ENCODE assay signal across 34 cellular contexts in the genomic region with DNA sequence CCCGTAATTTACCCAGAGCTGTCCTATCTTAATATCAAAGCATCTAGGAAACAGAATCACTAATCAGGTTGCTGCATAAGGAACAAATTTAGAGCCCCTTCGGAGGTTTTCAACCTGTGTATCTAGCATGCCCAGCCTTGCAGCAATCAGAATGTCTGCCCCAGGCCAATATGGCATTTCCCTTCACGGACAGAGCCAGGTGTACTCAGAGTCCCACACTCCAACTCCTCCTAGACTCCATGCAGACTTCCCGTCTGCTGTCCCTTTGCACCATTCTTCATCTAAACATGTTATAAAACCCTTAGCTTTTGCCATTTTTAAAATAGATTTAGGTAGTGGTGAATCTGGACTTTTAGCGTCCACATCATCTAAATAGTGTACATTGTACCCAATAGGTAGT.
"Had no signal": no experiment of that assay in that cellular context is flagged by ENCODE, and none has a peak within 500 bp of the region (broad histone marks: within the 10 kb centered on the region; RNA-seq: fewer than 3 reads in every experiment).

No MANE protein-coding gene starts in this region.

- H3K27ac ChIP-seq: KMS-11 had no signal

- DNase-seq: Karpas-422, Kasumi-1, MG63, MM.1S, MV-4-11, NCI-H1048, NCI-H1092, NCI-H1092 treated with DMSO at 0.1 percent for 48 hours, NCI-H1105, NCI-H1105 treated with DMSO at 0.1 percent for 48 hours, NCI-H1417, NCI-H1417 treated with DMSO at 0.1 percent for 48 hours, NCI-H1436, NCI-H1436 treated with DMSO at 0.1 percent for 48 hours, NCI-H146, NCI-H1694, NCI-H1694 treated with DMSO at 0.1 percent for 48 hours, NCI-H187, NCI-H187 treated with DMSO at 0.1 percent for 48 hours, NCI-H1930, NCI-H2029, NCI-H2029 treated with DMSO at 0.1 percent for 48 hours, NCI-H2081, NCI-H2081 treated with DMSO at 0.1 percent for 48 hours, NCI-H2107, NCI-H2171, NCI-H2171 treated with DMSO at 0.1 percent for 48 hours, NCI-H2227 treated with DMSO at 0.1 percent for 48 hours, NCI-H226, NCI-H345, NCI-H446, NCI-H446 treated with DMSO at 0.1 percent for 48 hours, NCI-H510A had no signal

- H3K4me3 ChIP-seq: MG63 had no signal

- H3K9me3 ChIP-seq: MG63 had no signal

- H3K27me3 ChIP-seq: MG63 had no signal
